9 cellular contexts compared by ENCODE assay signal in genomic region chr13:46866150-46866549, GRCh38. TPM values are rescaled to one million over a fixed set of nuclear protein-coding genes. Genes with fewer than 3 reads are reported as not detected.
A peak's percentile ranks its signal among the peaks of the same experiment; 100 is the strongest.
DNase-seq lines count a peak whose midpoint lies in the region; ATAC-seq and TF ChIP-seq lines count a peak whose summit lies in the region.
"Had no signal": no experiment of that assay in that cellular context is flagged by ENCODE, and none has a peak within 500 bp of the region (broad histone marks: within the 10 kb centered on the region; RNA-seq: fewer than 3 reads in every experiment).

No MANE protein-coding gene starts in this region.

- no peaks in the 10 kb centered on the region for H3K27me3 ChIP-seq in smooth muscle cell (ENCODE audit: low read depth)

- H2AFZ ChIP-seq in smooth muscle cell (ENCODE audit: low read depth) = peak overlapping the region; percentile 50
- H2AFZ ChIP-seq: parathyroid adenoma had no signal

- ATAC-seq in GM21528 (IDR thresholded peaks at IDR 0.05; ENCODE audit: low FRiP score, unreplicated experiment) (peak; percentile 67), GM19023 (IDR thresholded peaks at IDR 0.05; ENCODE audit: unreplicated experiment) (no peak), T-helper 17 cell (no peak)

- H3K4me3 Mint-ChIP-seq in T-helper 17 cell = no peak overlapping the region

- H3K4me3 ChIP-seq in smooth muscle cell = no peak overlapping the region

- peak overlapping the region; percentile 1 for H3K27ac ChIP-seq in smooth muscle cell (ENCODE audit: low read depth)
- H3K27ac ChIP-seq: parathyroid adenoma had no signal

- H3K36me3 Mint-ChIP-seq in T-helper 17 cell (ENCODE audit: low read depth) = no peaks in the 10 kb centered on the region

- 0% methylated on average over 4 of the region's 4 CpGs for WGBS in smooth muscle cell (ENCODE audit: low lambda C conversion rate)

- peak; percentile 37 for DNase-seq in AG08396 (ENCODE audit: low spot score)
- DNase-seq in RPMI7951 (ENCODE audit: low read depth) = peak; percentile 61
- peak; percentile 14 for DNase-seq in glomerular visceral epithelial cell (ENCODE audit: extremely low spot score)
- DNase-seq in smooth muscle cell (lab: John Stamatoyannopoulos, UW; ENCODE audit: unreplicated experiment) = peak; percentile 10
- DNase-seq in T-helper 17 cell = no peak
- DNase-seq in stimulated activated naive CD4-positive, alpha-beta T cell treated with Interleukin-2 at 50 U/mL for 16 hours (lab: John Stamatoyannopoulos, UW) = no peak

- TF ChIP-seq CTCF in smooth muscle cell (IDR thresholded peaks at IDR 0.05; ENCODE audit: borderline replicate concordance, insufficient read depth, poor library complexity, severe bottlenecking) = no peak

- H3K79me2 ChIP-seq in smooth muscle cell (ENCODE audit: low read depth) = no peaks in the 10 kb centered on the region
- H3K79me2 ChIP-seq: parathyroid adenoma had no signal

- no peak overlapping the region for H3K9ac ChIP-seq in smooth muscle cell (ENCODE audit: low read depth)
- H3K9ac ChIP-seq: parathyroid adenoma had no signal

- H3K4me2 ChIP-seq in smooth muscle cell = peak overlapping the region; percentile 34

- H3K27me3 Mint-ChIP-seq in T-helper 17 cell = peaks cover 29% of the 10 kb centered on the region

- no peaks in the 10 kb centered on the region for H3K36me3 ChIP-seq in smooth muscle cell (ENCODE audit: low read depth)

- H3K27ac Mint-ChIP-seq in T-helper 17 cell = no peak overlapping the region

- peaks cover 10% of the 10 kb centered on the region for H3F3A ChIP-seq in smooth muscle cell (ENCODE audit: low read depth)

- no peaks in the 10 kb centered on the region for H3K4me1 ChIP-seq in smooth muscle cell (ENCODE audit: low read depth)
- H3K4me1 ChIP-seq: parathyroid adenoma had no signal

- H3K9me3 ChIP-seq in smooth muscle cell (replicated peaks; ENCODE audit: low read depth) (no peaks in the 10 kb centered on the region), T-helper 17 cell (ENCODE audit: control insufficient read depth, low read length, poor library complexity, severe bottlenecking) (no peaks in the 10 kb centered on the region)

- no peaks in the 10 kb centered on the region for H4K20me1 ChIP-seq in smooth muscle cell (ENCODE audit: low read depth)

- peaks cover 2% of the 10 kb centered on the region for H3K4me1 Mint-ChIP-seq in T-helper 17 cell

RNA-seq across cellular contexts. Expression of gene HTR2A, which starts 30.7 kb away (rescaled TPM):
- under 0.01 TPM in 1 of 2 replicates, not detected in the other for total RNA-seq in RPMI7951 (2014; rRNA removed; shearing (Covaris generic))
- total RNA-seq in smooth muscle cell = 2.8 and 3.6 TPM in 2 replicates
- polyA plus RNA-seq in smooth muscle cell = 2.0 and 2.9 TPM in 2 replicates
- total RNA-seq in T-helper 17 cell = not detected

Comparison
In these comparisons a context has a peak if more than half of its experiments do, and no peak if none do; other contexts are left out.
1. DNase-seq: peak in AG08396 (single experiment), RPMI7951 (single experiment), glomerular visceral epithelial cell (single experiment) and smooth muscle cell (single experiment); none in T-helper 17 cell (0 of 3) and stimulated activated naive CD4-positive, alpha-beta T cell treated with Interleukin-2 at 50 U/mL for 16 hours (single experiment).